8 cellular contexts compared by ENCODE assay signal in genomic region chr5:77775773-77776605, GRCh38. TPM values are rescaled to one million over a fixed set of nuclear protein-coding genes. Genes with fewer than 3 reads are reported as not detected.
DNase-seq lines count a peak whose midpoint lies in the region; ATAC-seq and TF ChIP-seq lines count a peak whose summit lies in the region.

Gene TBCA (minus strand): TSS chr5:77776339. CDS start chr5:77776257, 82 bp downstream.

- peak within 1 kb of the TSS; percentile 80 for H3K4me3 ChIP-seq in CD8-positive, alpha-beta T cell (ENCODE audit: low read depth, low read length)
- peak within 1 kb of the TSS; percentile 56 to 91 (median 88) for H3K4me3 ChIP-seq in right lobe of liver

- intact Hi-C loops in CD8-positive, alpha-beta T cell (cut with DNase I, micrococcal nuclease), result loop anchor here (1.0 to 10.0 kb wide), 15 partner anchors 129 to 1836 kb away; partner anchors contain the start of genes AP3B1 (in 2 of the 2), WDR41 (in 2 of the 2), AGGF1 (in 1 of the 2) and HOMER1 (in 1 of the 2)
- intact Hi-C loops in right lobe of liver (cut with DNase I), result no loop called here

- peak; percentile 92 for TF ChIP-seq POLR2A in right lobe of liver (IDR thresholded peaks at IDR 0.05)

- no peaks in the 10 kb centered on the region for H3K9me3 Mint-ChIP-seq in CD8-positive, alpha-beta T cell

- H3K36me3 Mint-ChIP-seq in CD8-positive, alpha-beta T cell, result peaks cover 26% of the 10 kb centered on the region

- WGBS in right lobe of liver (ENCODE audit: insufficient coverage, low coverage, low lambda C conversion rate, missing lambda C conversion rate), result 0% methylated on average over 29 of the region's 92 CpGs

- H3K27ac Mint-ChIP-seq in CD8-positive, alpha-beta T cell, result peak within 1 kb of the TSS; percentile 98

- peaks cover 50% of the 10 kb centered on the region for H3K4me1 Mint-ChIP-seq in CD8-positive, alpha-beta T cell (ENCODE audit: low read depth)

- H3K9me3 ChIP-seq in CD8-positive, alpha-beta T cell (ENCODE audit: low read length), result no peaks in the 10 kb centered on the region
- no peaks in the 10 kb centered on the region for H3K9me3 ChIP-seq in right lobe of liver

- H3K27me3 Mint-ChIP-seq in CD8-positive, alpha-beta T cell (ENCODE audit: low read depth), result no peaks in the 10 kb centered on the region

- no peak for TF ChIP-seq CTCF in CD8-positive, alpha-beta T cell (IDR thresholded peaks at IDR 0.05)
- peak in 1 of 4 donors; percentile 22 for TF ChIP-seq CTCF in right lobe of liver (IDR thresholded peaks at IDR 0.05)

- CTCF ChIA-PET in CD8-positive, alpha-beta T cell (lab: Charles Lee), result interaction anchor here (1.0 kb wide), 1 partner anchor 129 kb away, joined by 3 read pairs; no protein-coding TSS in a partner anchor

- DNase-seq in CD8-positive, alpha-beta T cell, result peak; percentile 84 to 94 (median 89)
- DNase-seq in NCI-H774 (lab: John Stamatoyannopoulos, UW) (peak; percentile 86), dermis microvascular lymphatic vessel endothelial cell (ENCODE audit: low read depth in 2 of 2) (peak; percentile 78 to 94), right lobe of liver (peak; percentile 92 to 93 (median 93))
- peak; percentile 83 to 89 for DNase-seq in activated CD4-positive, alpha-beta T cell treated with anti-CD3 and anti-CD28 coated beads, Interleukin-2, amount 50 U/mL, for 48 hours
- DNase-seq in stimulated activated CD4-positive, alpha-beta T cell treated with anti-CD3 and anti-CD28 coated beads, Interleukin-4, amount 100 ng/mL, for 4 hours, result peak; percentile 90 to 91

- POLR2A ChIA-PET in CD8-positive, alpha-beta T cell (lab: Charles Lee), result interaction anchor here (1.4 kb wide), 1 partner anchor 71 kb away, joined by 3 read pairs; no protein-coding TSS in a partner anchor

- ATAC-seq in CD8-positive, alpha-beta T cell, result peak; percentile 80
- ATAC-seq in GM19438 (IDR thresholded peaks at IDR 0.05; ENCODE audit: low read depth, unreplicated experiment) (peak; percentile 96), HG03571 (IDR thresholded peaks at IDR 0.05; ENCODE audit: unreplicated experiment) (peak; percentile 85), right lobe of liver (peak; percentile 93 to 97 (median 94))

- H3K27ac ChIP-seq in CD8-positive, alpha-beta T cell (ENCODE audit: low read depth, low read length), result peak within 1 kb of the TSS; percentile 91
- H3K27ac ChIP-seq in right lobe of liver, result peak within 1 kb of the TSS; percentile 89 to 98 (median 93)

- peak within 1 kb of the TSS; percentile 88 for H3K4me3 Mint-ChIP-seq in CD8-positive, alpha-beta T cell

- H3K27me3 ChIP-seq in CD8-positive, alpha-beta T cell (ENCODE audit: insufficient read depth, low read length), result no peaks in the 10 kb centered on the region
- H3K27me3 ChIP-seq in right lobe of liver, result no peaks in the 10 kb centered on the region

- H3K4me1 ChIP-seq in CD8-positive, alpha-beta T cell (ENCODE audit: insufficient read depth, low read length), result peaks cover 41% of the 10 kb centered on the region
- H3K4me1 ChIP-seq in right lobe of liver, result peaks cover 0 to 29% (median 5%) of the 10 kb centered on the region in 4 donors

- no peaks in the 10 kb centered on the region for H3K36me3 ChIP-seq in CD8-positive, alpha-beta T cell (ENCODE audit: insufficient read depth, low read length)
- no peaks in the 10 kb centered on the region for H3K36me3 ChIP-seq in right lobe of liver

RNA-seq across cellular contexts. Expression of gene TBCA, which starts in this region (rescaled TPM):
- 10 to 100 TPM; 72.2 to 74.6 TPM for total RNA-seq in CD8-positive, alpha-beta T cell
- total RNA-seq in dermis microvascular lymphatic vessel endothelial cell (49.7 and 75.1 TPM in 2 replicates), right lobe of liver (100 to 1,000 TPM in 4 of 6 experiments, 10 to 100 TPM in 2; 92.1 to 165 (median 127) TPM)

Comparison
In these comparisons a context has a peak if more than half of its experiments do, and no peak if none do; other contexts are left out.
1. Peak in every context shown above with its lines: DNase-seq, ATAC-seq, H3K4me3 ChIP-seq and H3K27ac ChIP-seq.
2. intact Hi-C loops: an anchor here in CD8-positive, alpha-beta T cell (1.0 to 10.0 kb wide); none called in right lobe of liver.